In genomic region chr19:8640402-8641004, GRCh38 we compare ENCODE assay signal across 1 cellular context.
TF ChIP-seq lines count a peak whose summit lies in the region.

No MANE protein-coding gene starts in this region.

TF ChIP-seq in HepG2, 621 proteins besides CTCF, POLR2A, EP300 and RAD21 (continued from another document and continues in another):
- TF ChIP-seq TCF7L2 (IDR thresholded peaks at IDR 0.05; ENCODE audit: low read depth, low read length) (no peak), PHF5A (CRISPR knock-in tag; IDR thresholded peaks at IDR 0.05; ENCODE audit: low read depth, unreplicated experiment) (peak; percentile 75), THRA (CRISPR knock-in tag; IDR thresholded peaks at IDR 0.05; ENCODE audit: borderline replicate concordance) (peak; percentile 55), HOXD1 (CRISPR knock-in tag; IDR thresholded peaks at IDR 0.05) (peak; percentile 84; the same call in 1 of the 2 replicates), ELF3 (CRISPR knock-in tag; IDR thresholded peaks at IDR 0.05) (peak; percentile 76), GATA4 (IDR thresholded peaks at IDR 0.05; ENCODE audit: borderline replicate concordance, low read depth) (0 out of 2 replicates have a peak, but pooled peaks have one; percentile 27), HOMEZ (CRISPR knock-in tag; IDR thresholded peaks at IDR 0.05; ENCODE audit: low read depth) (peak; percentile 50; the same call in 1 of the 2 replicates), EHMT2 (IDR thresholded peaks at IDR 0.05; ENCODE audit: borderline replicate concordance, low read depth, low read length) (peak; percentile 81; the same call in 1 of the 2 replicates), TSC22D2 (CRISPR knock-in tag; IDR thresholded peaks at IDR 0.05; ENCODE audit: borderline replicate concordance) (no peak), CEBPG (CRISPR knock-in tag; IDR thresholded peaks at IDR 0.05) (peak; percentile 95), HOXA3 (CRISPR knock-in tag; IDR thresholded peaks at IDR 0.05) (0 out of 2 replicates have a peak, but pooled peaks have one; percentile 32)
- TF ChIP-seq, protein P1, sequence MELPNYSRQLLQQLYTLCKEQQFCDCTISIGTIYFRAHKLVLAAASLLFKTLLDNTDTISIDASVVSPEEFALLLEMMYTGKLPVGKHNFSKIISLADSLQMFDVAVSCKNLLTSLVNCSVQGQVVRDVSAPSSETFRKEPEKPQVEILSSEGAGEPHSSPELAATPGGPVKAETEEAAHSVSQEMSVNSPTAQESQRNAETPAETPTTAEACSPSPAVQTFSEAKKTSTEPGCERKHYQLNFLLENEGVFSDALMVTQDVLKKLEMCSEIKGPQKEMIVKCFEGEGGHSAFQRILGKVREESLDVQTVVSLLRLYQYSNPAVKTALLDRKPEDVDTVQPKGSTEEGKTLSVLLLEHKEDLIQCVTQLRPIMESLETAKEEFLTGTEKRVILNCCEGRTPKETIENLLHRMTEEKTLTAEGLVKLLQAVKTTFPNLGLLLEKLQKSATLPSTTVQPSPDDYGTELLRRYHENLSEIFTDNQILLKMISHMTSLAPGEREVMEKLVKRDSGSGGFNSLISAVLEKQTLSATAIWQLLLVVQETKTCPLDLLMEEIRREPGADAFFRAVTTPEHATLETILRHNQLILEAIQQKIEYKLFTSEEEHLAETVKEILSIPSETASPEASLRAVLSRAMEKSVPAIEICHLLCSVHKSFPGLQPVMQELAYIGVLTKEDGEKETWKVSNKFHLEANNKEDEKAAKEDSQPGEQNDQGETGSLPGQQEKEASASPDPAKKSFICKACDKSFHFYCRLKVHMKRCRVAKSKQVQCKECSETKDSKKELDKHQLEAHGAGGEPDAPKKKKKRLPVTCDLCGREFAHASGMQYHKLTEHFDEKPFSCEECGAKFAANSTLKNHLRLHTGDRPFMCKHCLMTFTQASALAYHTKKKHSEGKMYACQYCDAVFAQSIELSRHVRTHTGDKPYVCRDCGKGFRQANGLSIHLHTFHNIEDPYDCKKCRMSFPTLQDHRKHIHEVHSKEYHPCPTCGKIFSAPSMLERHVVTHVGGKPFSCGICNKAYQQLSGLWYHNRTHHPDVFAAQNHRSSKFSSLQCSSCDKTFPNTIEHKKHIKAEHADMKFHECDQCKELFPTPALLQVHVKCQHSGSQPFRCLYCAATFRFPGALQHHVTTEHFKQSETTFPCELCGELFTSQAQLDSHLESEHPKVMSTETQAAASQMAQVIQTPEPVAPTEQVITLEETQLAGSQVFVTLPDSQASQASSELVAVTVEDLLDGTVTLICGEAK (IDR thresholded peaks at IDR 0.05): no peak
- TF ChIP-seq, protein P1 (CRISPR knock-in tag; IDR thresholded peaks at IDR 0.05): peak; percentile 74; the same call in 1 of the 2 replicates
- TF ChIP-seq, protein P2, sequence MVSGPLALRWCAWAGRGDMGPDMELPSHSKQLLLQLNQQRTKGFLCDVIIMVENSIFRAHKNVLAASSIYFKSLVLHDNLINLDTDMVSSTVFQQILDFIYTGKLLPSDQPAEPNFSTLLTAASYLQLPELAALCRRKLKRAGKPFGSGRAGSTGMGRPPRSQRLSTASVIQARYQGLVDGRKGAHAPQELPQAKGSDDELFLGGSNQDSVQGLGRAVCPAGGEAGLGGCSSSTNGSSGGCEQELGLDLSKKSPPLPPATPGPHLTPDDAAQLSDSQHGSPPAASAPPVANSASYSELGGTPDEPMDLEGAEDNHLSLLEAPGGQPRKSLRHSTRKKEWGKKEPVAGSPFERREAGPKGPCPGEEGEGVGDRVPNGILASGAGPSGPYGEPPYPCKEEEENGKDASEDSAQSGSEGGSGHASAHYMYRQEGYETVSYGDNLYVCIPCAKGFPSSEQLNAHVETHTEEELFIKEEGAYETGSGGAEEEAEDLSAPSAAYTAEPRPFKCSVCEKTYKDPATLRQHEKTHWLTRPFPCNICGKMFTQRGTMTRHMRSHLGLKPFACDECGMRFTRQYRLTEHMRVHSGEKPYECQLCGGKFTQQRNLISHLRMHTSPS (CRISPR knock-in tag; IDR thresholded peaks at IDR 0.05; ENCODE audit: low read depth): no peak
- TF ChIP-seq, protein P3, sequence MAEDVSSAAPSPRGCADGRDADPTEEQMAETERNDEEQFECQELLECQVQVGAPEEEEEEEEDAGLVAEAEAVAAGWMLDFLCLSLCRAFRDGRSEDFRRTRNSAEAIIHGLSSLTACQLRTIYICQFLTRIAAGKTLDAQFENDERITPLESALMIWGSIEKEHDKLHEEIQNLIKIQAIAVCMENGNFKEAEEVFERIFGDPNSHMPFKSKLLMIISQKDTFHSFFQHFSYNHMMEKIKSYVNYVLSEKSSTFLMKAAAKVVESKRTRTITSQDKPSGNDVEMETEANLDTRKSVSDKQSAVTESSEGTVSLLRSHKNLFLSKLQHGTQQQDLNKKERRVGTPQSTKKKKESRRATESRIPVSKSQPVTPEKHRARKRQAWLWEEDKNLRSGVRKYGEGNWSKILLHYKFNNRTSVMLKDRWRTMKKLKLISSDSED (CRISPR knock-in tag; IDR thresholded peaks at IDR 0.05): no peak
- TF ChIP-seq, protein P4, sequence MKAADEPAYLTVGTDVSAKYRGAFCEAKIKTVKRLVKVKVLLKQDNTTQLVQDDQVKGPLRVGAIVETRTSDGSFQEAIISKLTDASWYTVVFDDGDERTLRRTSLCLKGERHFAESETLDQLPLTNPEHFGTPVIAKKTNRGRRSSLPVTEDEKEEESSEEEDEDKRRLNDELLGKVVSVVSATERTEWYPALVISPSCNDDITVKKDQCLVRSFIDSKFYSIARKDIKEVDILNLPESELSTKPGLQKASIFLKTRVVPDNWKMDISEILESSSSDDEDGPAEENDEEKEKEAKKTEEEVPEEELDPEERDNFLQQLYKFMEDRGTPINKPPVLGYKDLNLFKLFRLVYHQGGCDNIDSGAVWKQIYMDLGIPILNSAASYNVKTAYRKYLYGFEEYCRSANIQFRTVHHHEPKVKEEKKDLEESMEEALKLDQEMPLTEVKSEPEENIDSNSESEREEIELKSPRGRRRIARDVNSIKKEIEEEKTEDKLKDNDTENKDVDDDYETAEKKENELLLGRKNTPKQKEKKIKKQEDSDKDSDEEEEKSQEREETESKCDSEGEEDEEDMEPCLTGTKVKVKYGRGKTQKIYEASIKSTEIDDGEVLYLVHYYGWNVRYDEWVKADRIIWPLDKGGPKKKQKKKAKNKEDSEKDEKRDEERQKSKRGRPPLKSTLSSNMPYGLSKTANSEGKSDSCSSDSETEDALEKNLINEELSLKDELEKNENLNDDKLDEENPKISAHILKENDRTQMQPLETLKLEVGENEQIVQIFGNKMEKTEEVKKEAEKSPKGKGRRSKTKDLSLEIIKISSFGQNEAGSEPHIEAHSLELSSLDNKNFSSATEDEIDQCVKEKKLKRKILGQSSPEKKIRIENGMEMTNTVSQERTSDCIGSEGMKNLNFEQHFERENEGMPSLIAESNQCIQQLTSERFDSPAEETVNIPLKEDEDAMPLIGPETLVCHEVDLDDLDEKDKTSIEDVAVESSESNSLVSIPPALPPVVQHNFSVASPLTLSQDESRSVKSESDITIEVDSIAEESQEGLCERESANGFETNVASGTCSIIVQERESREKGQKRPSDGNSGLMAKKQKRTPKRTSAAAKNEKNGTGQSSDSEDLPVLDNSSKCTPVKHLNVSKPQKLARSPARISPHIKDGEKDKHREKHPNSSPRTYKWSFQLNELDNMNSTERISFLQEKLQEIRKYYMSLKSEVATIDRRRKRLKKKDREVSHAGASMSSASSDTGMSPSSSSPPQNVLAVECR (CRISPR knock-in tag; IDR thresholded peaks at IDR 0.05; ENCODE audit: borderline replicate concordance): peak; percentile 51; the same call in 1 of the 2 replicates
- TF ChIP-seq, protein P5, sequence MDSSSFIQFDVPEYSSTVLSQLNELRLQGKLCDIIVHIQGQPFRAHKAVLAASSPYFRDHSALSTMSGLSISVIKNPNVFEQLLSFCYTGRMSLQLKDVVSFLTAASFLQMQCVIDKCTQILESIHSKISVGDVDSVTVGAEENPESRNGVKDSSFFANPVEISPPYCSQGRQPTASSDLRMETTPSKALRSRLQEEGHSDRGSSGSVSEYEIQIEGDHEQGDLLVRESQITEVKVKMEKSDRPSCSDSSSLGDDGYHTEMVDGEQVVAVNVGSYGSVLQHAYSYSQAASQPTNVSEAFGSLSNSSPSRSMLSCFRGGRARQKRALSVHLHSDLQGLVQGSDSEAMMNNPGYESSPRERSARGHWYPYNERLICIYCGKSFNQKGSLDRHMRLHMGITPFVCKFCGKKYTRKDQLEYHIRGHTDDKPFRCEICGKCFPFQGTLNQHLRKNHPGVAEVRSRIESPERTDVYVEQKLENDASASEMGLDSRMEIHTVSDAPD (CRISPR knock-in tag; IDR thresholded peaks at IDR 0.05): peak; percentile 77
- TF ChIP-seq, protein P6, sequence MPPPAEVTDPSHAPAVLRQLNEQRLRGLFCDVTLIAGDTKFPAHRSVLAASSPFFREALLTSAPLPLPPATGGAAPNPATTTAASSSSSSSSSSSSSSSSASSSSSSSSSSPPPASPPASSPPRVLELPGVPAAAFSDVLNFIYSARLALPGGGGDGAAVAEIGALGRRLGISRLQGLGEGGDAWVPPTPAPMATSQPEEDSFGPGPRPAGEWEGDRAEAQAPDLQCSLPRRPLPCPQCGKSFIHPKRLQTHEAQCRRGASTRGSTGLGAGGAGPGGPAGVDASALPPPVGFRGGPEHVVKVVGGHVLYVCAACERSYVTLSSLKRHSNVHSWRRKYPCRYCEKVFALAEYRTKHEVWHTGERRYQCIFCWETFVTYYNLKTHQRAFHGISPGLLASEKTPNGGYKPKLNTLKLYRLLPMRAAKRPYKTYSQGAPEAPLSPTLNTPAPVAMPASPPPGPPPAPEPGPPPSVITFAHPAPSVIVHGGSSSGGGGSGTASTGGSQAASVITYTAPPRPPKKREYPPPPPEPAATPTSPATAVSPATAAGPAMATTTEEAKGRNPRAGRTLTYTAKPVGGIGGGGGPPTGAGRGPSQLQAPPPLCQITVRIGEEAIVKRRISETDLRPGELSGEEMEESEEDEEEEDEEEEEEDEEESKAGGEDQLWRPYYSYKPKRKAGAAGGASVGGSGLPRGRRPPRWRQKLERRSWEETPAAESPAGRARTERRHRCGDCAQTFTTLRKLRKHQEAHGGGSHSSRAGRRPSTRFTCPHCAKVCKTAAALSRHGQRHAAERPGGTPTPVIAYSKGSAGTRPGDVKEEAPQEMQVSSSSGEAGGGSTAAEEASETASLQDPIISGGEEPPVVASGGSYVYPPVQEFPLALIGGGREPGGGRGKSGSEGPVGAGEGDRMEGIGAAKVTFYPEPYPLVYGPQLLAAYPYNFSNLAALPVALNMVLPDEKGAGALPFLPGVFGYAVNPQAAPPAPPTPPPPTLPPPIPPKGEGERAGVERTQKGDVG (CRISPR knock-in tag; IDR thresholded peaks at IDR 0.05; ENCODE audit: borderline replicate concordance): 0 out of 2 replicates have a peak, but pooled peaks have one; percentile 43
- TF ChIP-seq, protein P7, sequence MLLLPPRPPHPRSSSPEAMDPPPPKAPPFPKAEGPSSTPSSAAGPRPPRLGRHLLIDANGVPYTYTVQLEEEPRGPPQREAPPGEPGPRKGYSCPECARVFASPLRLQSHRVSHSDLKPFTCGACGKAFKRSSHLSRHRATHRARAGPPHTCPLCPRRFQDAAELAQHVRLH (CRISPR knock-in tag; IDR thresholded peaks at IDR 0.05; ENCODE audit: borderline replicate concordance, low read depth): no peak; the same call in 1 of the 2 replicates
